ENCODE assay signal across 8 cellular contexts in the genomic region with DNA sequence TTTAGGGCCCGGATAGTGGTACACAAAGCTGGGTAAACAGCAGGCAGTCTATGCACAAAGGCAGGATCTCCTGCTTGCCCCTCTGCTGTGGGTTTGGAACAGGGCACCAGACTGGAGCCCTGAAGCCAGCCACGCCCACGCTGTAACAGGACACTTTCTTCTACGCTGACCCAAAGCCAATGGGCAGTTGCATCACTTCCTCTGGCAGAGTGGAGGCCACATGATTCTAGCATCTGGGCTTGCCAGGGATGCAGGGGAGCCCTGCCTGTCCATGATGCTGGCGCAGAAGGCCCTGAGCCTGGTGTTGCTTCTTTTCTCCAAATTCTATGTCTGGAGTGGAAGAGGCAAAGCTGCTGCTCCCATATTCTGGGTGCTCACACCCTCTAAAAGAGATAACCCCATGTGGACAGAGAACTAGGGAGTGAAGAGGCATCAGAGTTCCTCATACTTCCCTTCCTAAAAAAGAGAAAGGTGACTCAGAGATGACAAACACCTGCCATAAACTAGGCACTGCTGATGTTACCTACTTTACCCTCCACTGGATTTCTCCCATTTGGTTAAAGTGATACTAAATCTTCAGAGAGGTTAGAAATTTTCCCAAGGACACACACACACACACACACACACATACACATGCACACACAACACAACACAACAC.
DNase-seq lines count a peak whose midpoint lies in the region; TF ChIP-seq lines count a peak whose summit lies in the region.

No MANE protein-coding gene starts in this region.

- in situ Hi-C loops in astrocyte of the spinal cord (cut with HindIII; ENCODE audit: low sequenced_read_pairs): no loop called here

- H3K4me1 ChIP-seq in spleen: peaks cover 8 to 35% (median 15%) of the 10 kb centered on the region in 6 donors

- TF ChIP-seq POLR2A in spleen (IDR thresholded peaks at IDR 0.05): no peak

- H3K27me3 ChIP-seq in spleen (replicated peaks in 1 of 7): no peaks in the 10 kb centered on the region

- no peak for TF ChIP-seq CTCF in C4-2B (conservative IDR thresholded peaks at IDR 0.05)
- no peak for TF ChIP-seq CTCF in astrocyte of the spinal cord (IDR thresholded peaks at IDR 0.05; ENCODE audit: low read depth, low read length)
- TF ChIP-seq CTCF in spleen (IDR thresholded peaks at IDR 0.05 in 8 of 11, conservative IDR thresholded peaks at IDR 0.05 in 3 of 11): no peak

- peak overlapping the region; percentile 32 for H3K27ac ChIP-seq in C4-2B
- peak overlapping the region in 7 of 8 donors; percentile 33 to 77 (median 62) for H3K27ac ChIP-seq in spleen

- intact Hi-C loops in spleen (cut with DNase I; ENCODE audit: low total_unique reads): no loop called here

- WGBS in spleen, 5 donors: 37 to 71% (median 49%) methylated on average over 5 of the region's 5 CpGs

- DNase-seq in NCI-H1105 (lab: John Stamatoyannopoulos, UW): peak; percentile 49
- DNase-seq in astrocyte of the spinal cord (ENCODE audit: low read depth, low spot score): peak; percentile 92
- DNase-seq in iPS-NIHi7 (ENCODE audit: extremely low spot score): peak; percentile 56
- peak; percentile 88 for DNase-seq in spleen
- no peak for DNase-seq in activated effector memory CD4-positive, alpha-beta T cell treated with Interleukin-2 at 50 U/mL for 16 hours
- no peak for DNase-seq in cerebellum (ENCODE audit: low spot score)
- DNase-seq in T-helper 9 cell: no peak

- no peaks in the 10 kb centered on the region for H3K36me3 ChIP-seq in spleen

- H3K4me3 ChIP-seq in astrocyte of the spinal cord (ENCODE audit: low read depth, low read length) (no peak overlapping the region), spleen (no peak overlapping the region)

- no peaks in the 10 kb centered on the region for H3K9me3 ChIP-seq in spleen

Comparison
In these comparisons a context has a peak if more than half of its experiments do, and no peak if none do; other contexts are left out.
1. DNase-seq: peak in NCI-H1105 (single experiment), astrocyte of the spinal cord (single experiment), iPS-NIHi7 (single experiment) and spleen (single experiment); none in activated effector memory CD4-positive, alpha-beta T cell treated with Interleukin-2 at 50 U/mL for 16 hours (single experiment), cerebellum (single experiment) and T-helper 9 cell (single experiment).